In the genomic region with DNA sequence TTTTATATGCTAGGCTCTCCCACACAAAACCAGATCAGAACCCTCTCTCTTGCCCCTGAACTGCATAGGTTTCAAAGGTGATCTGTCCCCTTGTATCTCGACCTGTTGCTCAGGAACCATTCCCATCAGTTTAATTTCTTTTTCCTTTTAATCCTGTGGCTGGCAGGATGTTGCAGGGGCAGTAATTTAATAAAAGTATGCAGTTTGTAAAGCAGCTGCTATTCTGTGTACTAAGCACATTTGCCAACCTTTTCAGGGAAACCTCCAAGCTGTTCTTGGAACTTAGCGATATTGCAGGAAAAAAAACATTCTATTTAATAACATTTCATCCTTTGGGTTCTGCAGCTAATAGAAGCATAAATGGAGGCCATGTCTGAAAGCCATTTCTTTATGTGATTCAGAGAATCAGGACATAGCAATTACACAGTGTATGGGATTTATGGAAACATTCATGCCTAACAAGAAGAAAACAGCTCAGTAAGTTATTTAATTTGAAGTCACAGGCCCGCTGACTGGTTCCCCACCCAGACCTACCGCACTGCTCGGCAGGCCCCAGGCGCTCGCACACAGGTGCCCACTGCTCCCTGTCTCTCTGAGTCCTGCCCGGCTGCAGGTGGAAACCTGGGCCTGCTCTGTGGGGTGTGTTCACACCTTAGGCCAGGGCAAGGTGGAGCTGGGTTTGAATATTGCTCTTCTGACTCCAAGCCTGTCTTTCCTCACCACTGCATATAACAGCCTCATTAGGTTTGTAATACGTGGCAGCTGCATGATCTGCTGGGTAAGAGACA, we compare ENCODE assay signal across 18 cellular contexts.
"Had no signal": no experiment of that assay in that cellular context is flagged by ENCODE, and none has a peak within 500 bp of the region (broad histone marks: within the 10 kb centered on the region; RNA-seq: fewer than 3 reads in every experiment).

No MANE protein-coding gene starts in this region.

- H3K4me3 ChIP-seq: lung, sigmoid colon, testis had no signal

- H3K36me3 Mint-ChIP-seq: natural killer cell had no signal

- DNase-seq: activated B cell treated with CpG ODN at 0.5 μM for 24 hours; activated CD4-positive, alpha-beta T cell treated with anti-CD3 and anti-CD28 coated beads, Interleukin-2, amount 10 ng/mL, durations not matched to agents 7 days and 5 days; activated naive CD4-positive, alpha-beta T cell treated with anti-CD3 and anti-CD28 coated beads, Interleukin-2, amount 50 U/mL, for 16 hours; activated T-cell treated with anti-CD3 and anti-CD28 coated beads for 4 hours; cerebellar nuclear complex; erythroblast; left cardiac atrium; natural killer cell; sigmoid colon; stimulated activated CD4-positive, alpha-beta T cell treated with anti-CD3 and anti-CD28 coated beads, Interleukin-4, amount 100 ng/mL, for 1 hour; stimulated activated CD8-positive, alpha-beta memory T cell treated with anti-CD3 and anti-CD28 coated beads, Interleukin-4, amount 100 ng/mL, for 48 hours; T-helper 2 cell; testis had no signal

- H3K36me3 ChIP-seq: sigmoid colon had no signal

- H3K27me3 ChIP-seq: sigmoid colon, testis had no signal

- H3K4me3 Mint-ChIP-seq: activated B cell treated with CpG ODN at 0.5 μM for 24 hours; activated CD4-positive, alpha-beta T cell treated with anti-CD3 and anti-CD28 coated beads, Interleukin-2, amount 10 ng/mL, durations not matched to agents 7 days and 5 days; activated T-helper 17 cell treated with anti-CD3 and anti-CD28 coated beads, Interleukin-2, amount 50 U/mL, for 72 hours; dendritic cell treated with granulocyte-macrophage colony-stimulating factor and Interleukin-4, amounts not matched to agents 40 ng/mL and 50 ng/mL, for 4 days; natural killer cell; stimulated activated naive CD8-positive, alpha-beta T cell treated with anti-CD3 and anti-CD28 coated beads, Interleukin-15, Interleukin-2, amounts not matched to agents 100 ng/mL and 50 ng/mL, for 24 hours had no signal

- H3K9me3 ChIP-seq: sigmoid colon, testis had no signal

- H3K27ac ChIP-seq: sigmoid colon, testis had no signal

- ATAC-seq: activated T-helper 17 cell treated with anti-CD3 and anti-CD28 coated beads, Interleukin-2, amount 50 U/mL, for 72 hours; left cardiac atrium had no signal

- H3K27ac Mint-ChIP-seq: activated B cell treated with CpG ODN at 0.5 μM for 24 hours; activated CD4-positive, alpha-beta T cell treated with anti-CD3 and anti-CD28 coated beads, Interleukin-2, amount 10 ng/mL, durations not matched to agents 7 days and 5 days; dendritic cell treated with granulocyte-macrophage colony-stimulating factor and Interleukin-4, amounts not matched to agents 40 ng/mL and 50 ng/mL, for 4 days; natural killer cell; stimulated activated naive CD8-positive, alpha-beta T cell treated with anti-CD3 and anti-CD28 coated beads, Interleukin-15, Interleukin-2, amounts not matched to agents 100 ng/mL and 50 ng/mL, for 24 hours had no signal

- H3K9me3 Mint-ChIP-seq: activated B cell treated with CpG ODN at 0.5 μM for 24 hours; activated CD4-positive, alpha-beta T cell treated with anti-CD3 and anti-CD28 coated beads, Interleukin-2, amount 10 ng/mL, durations not matched to agents 7 days and 5 days; activated T-helper 17 cell treated with anti-CD3 and anti-CD28 coated beads, Interleukin-2, amount 50 U/mL, for 72 hours; dendritic cell treated with granulocyte-macrophage colony-stimulating factor and Interleukin-4, amounts not matched to agents 40 ng/mL and 50 ng/mL, for 4 days; natural killer cell; stimulated activated naive CD8-positive, alpha-beta T cell treated with anti-CD3 and anti-CD28 coated beads, Interleukin-15, Interleukin-2, amounts not matched to agents 100 ng/mL and 50 ng/mL, for 24 hours had no signal

- H3K27me3 Mint-ChIP-seq: activated B cell treated with CpG ODN at 0.5 μM for 24 hours; activated CD4-positive, alpha-beta T cell treated with anti-CD3 and anti-CD28 coated beads, Interleukin-2, amount 10 ng/mL, durations not matched to agents 7 days and 5 days; activated T-helper 17 cell treated with anti-CD3 and anti-CD28 coated beads, Interleukin-2, amount 50 U/mL, for 72 hours; dendritic cell treated with granulocyte-macrophage colony-stimulating factor and Interleukin-4, amounts not matched to agents 40 ng/mL and 50 ng/mL, for 4 days; stimulated activated naive CD8-positive, alpha-beta T cell treated with anti-CD3 and anti-CD28 coated beads, Interleukin-15, Interleukin-2, amounts not matched to agents 100 ng/mL and 50 ng/mL, for 24 hours had no signal

- FAIRE-seq: TTC549 had no signal
